Comparison of ENCODE assay signal across 8 cellular contexts in genomic region chr17:30290696-30291570, GRCh38. TPM values are rescaled to one million over a fixed set of nuclear protein-coding genes. Genes with fewer than 3 reads are reported as not detected.
A peak's percentile ranks its signal among the peaks of the same experiment; 100 is the strongest.
DNase-seq lines count a peak whose midpoint lies in the region; ATAC-seq and TF ChIP-seq lines count a peak whose summit lies in the region.

No MANE protein-coding gene starts in this region.

- ATAC-seq in GM18511 (IDR thresholded peaks at IDR 0.05; ENCODE audit: unreplicated experiment) (peak; percentile 51), T-cell (replicated peaks in 1 of 4) (peak; percentile 25 to 38 (median 32))

- H3K27ac Mint-ChIP-seq in T-cell (peak overlapping the region; percentile 66 to 85), brain (peak overlapping the region; percentile 76 to 94 (median 85))

- DNase-seq in AG08395 (ENCODE audit: low spot score) (peak; percentile 53), HUDEP-2 (lab: John Stamatoyannopoulos, UW; ENCODE audit: unreplicated experiment in 76 of 76) (peak in 43 of 76 experiments; percentile 3 to 51 (median 27)), T-cell (peak in 8 of 34 experiments; percentile 0 to 14 (median 4)), iris pigment epithelial cell (ENCODE audit: low read depth) (peak; percentile 43), SKM-1 treated with dmso at 0.1 percent for 144 hours (lab: John Stamatoyannopoulos, UW; ENCODE audit: unreplicated experiment) (no peak)
- DNase-seq in stimulated activated CD4-positive, alpha-beta T cell treated with anti-CD3 and anti-CD28 coated beads, Interleukin-1b, Interleukin-23, amount 100 ng/mL, for 24 hours (ENCODE audit: low read depth in 4 of 4, low spot score in 1 of 4) = peak in 3 of 4 experiments; percentile 4 to 21 (median 14)

- H3K4me1 Mint-ChIP-seq in T-cell (peaks cover 14 to 25% (median 24%) of the 10 kb centered on the region in 3 donors), brain (peaks cover 19% of the 10 kb centered on the region)

- no peaks in the 10 kb centered on the region for H3K27me3 Mint-ChIP-seq in T-cell
- peaks cover 15% of the 10 kb centered on the region for H3K27me3 Mint-ChIP-seq in brain

- H3K9me3 Mint-ChIP-seq in T-cell (no peaks in the 10 kb centered on the region), brain (no peaks in the 10 kb centered on the region)

- no peak for TF ChIP-seq CTCF in brain (conservative IDR thresholded peaks at IDR 0.05)

- H3K36me3 Mint-ChIP-seq in T-cell (peaks cover 14% of the 10 kb centered on the region), brain (peaks cover 22% of the 10 kb centered on the region)

- CTCF ChIA-PET in T-cell (lab: Charles Lee) = interaction anchor here (0.6 to 4.1 kb wide), 12 partner anchors 32 to 356 kb away, joined by 3 to 38 read pairs (median 4); no protein-coding TSS in a partner anchor

- POLR2A ChIA-PET in T-cell (lab: Charles Lee) = interaction anchor here in 1 of 2 donors (0.6 kb wide), 2 partner anchors 41 to 89 kb away, joined by 3 read pairs; no protein-coding TSS in a partner anchor

- H3K4me3 Mint-ChIP-seq in T-cell (peak overlapping the region in 2 of 3 donors; percentile 94 to 95), brain (peak overlapping the region; percentile 95 to 98 (median 96))

RNA-seq across cellular contexts. Expression of gene BLMH, which starts 0.8 kb away (rescaled TPM):
- total RNA-seq in T-cell = 10 to 100 TPM; 38.8 to 60.2 (median 47.4) TPM
- 69.1 TPM for polyA plus RNA-seq in brain (ENCODE audit: insufficient read depth, low read depth, low replicate concordance)

RNA-seq across cellular contexts. Expression of gene TMIGD1, which starts 42.9 kb away (rescaled TPM):
- total RNA-seq in T-cell = not detected
- not detected for polyA plus RNA-seq in brain (ENCODE audit: insufficient read depth, low read depth, low replicate concordance)

RNA-seq across cellular contexts. Expression of gene SLC6A4, which starts 55.4 kb away (rescaled TPM):
- under 1 TPM in 2 of 5 donors, not detected in 3; 0.18 to 0.32 TPM for total RNA-seq in T-cell
- polyA plus RNA-seq in brain (ENCODE audit: insufficient read depth, low read depth, low replicate concordance) = 0.32 TPM
